In genomic region chr10:104589871-104590270, GRCh38 we compare ENCODE assay signal across 21 cellular contexts. TPM values are rescaled to one million over a fixed set of nuclear protein-coding genes. Genes with fewer than 3 reads are reported as not detected.
DNase-seq lines count a peak whose midpoint lies in the region; TF ChIP-seq lines count a peak whose summit lies in the region.
"Had no signal": no experiment of that assay in that cellular context is flagged by ENCODE, and none has a peak within 500 bp of the region (broad histone marks: within the 10 kb centered on the region; RNA-seq: fewer than 3 reads in every experiment).

No MANE protein-coding gene starts in this region.

- intact Hi-C loops in activated T-helper 2 cell treated with anti-CD3 and anti-CD28 coated beads, Interferon-gamma antibody, Interleukin-2, Interleukin-4, amounts not matched to agents 10 μg/mL and 5 μg/mL and 100 μg/mL, durations not matched to agents 14 hours and 24 hours and 36 hours (cut with micrococcal nuclease) = no loop called here
- intact Hi-C loops in CD14-positive monocyte (cut with micrococcal nuclease) (no loop called here), vagina (cut with DNase I) (no loop called here)

- H3K27ac Mint-ChIP-seq in activated T-helper 2 cell treated with anti-CD3 and anti-CD28 coated beads, Interferon-gamma antibody, Interleukin-2, Interleukin-4, amounts not matched to agents 10 μg/mL and 5 μg/mL and 100 μg/mL, durations not matched to agents 14 hours and 24 hours and 36 hours = no peak overlapping the region
- no peak overlapping the region for H3K27ac Mint-ChIP-seq in CD14-positive monocyte
- H3K27ac Mint-ChIP-seq: activated CD4-positive, alpha-beta T cell treated with anti-CD3 and anti-CD28 coated beads, Interleukin-2, amount 10 ng/mL, durations not matched to agents 24 days and 14 days; activated T-cell treated with anti-CD3 and anti-CD28 coated beads, Interleukin-2, amount 50 U/mL, for 72 hours; T-helper 17 cell had no signal

- no peaks in the 10 kb centered on the region for H3K4me1 ChIP-seq in vagina
- H3K4me1 ChIP-seq: Peyer's patch, upper lobe of right lung had no signal

- H3K36me3 Mint-ChIP-seq in activated T-helper 2 cell treated with anti-CD3 and anti-CD28 coated beads, Interferon-gamma antibody, Interleukin-2, Interleukin-4, amounts not matched to agents 10 μg/mL and 5 μg/mL and 100 μg/mL, durations not matched to agents 14 hours and 24 hours and 36 hours (ENCODE audit: low read depth) = no peaks in the 10 kb centered on the region
- no peaks in the 10 kb centered on the region for H3K36me3 Mint-ChIP-seq in CD14-positive monocyte
- H3K36me3 Mint-ChIP-seq: naive thymus-derived CD8-positive, alpha-beta T cell had no signal

- no peak overlapping the region for H3K4me3 Mint-ChIP-seq in activated T-helper 2 cell treated with anti-CD3 and anti-CD28 coated beads, Interferon-gamma antibody, Interleukin-2, Interleukin-4, amounts not matched to agents 10 μg/mL and 5 μg/mL and 100 μg/mL, durations not matched to agents 14 hours and 24 hours and 36 hours (ENCODE audit: low read depth)
- H3K4me3 Mint-ChIP-seq in CD14-positive monocyte = no peak overlapping the region
- H3K4me3 Mint-ChIP-seq: activated CD4-positive, alpha-beta T cell treated with anti-CD3 and anti-CD28 coated beads, Interleukin-2, amount 10 ng/mL, durations not matched to agents 24 days and 14 days; activated T-cell treated with anti-CD3 and anti-CD28 coated beads, Interleukin-2, amount 50 U/mL, for 72 hours; naive thymus-derived CD8-positive, alpha-beta T cell; T-helper 17 cell had no signal

- no peak for TF ChIP-seq POLR2A in vagina (IDR thresholded peaks at IDR 0.05)

- H3K9me3 Mint-ChIP-seq in activated T-helper 2 cell treated with anti-CD3 and anti-CD28 coated beads, Interferon-gamma antibody, Interleukin-2, Interleukin-4, amounts not matched to agents 10 μg/mL and 5 μg/mL and 100 μg/mL, durations not matched to agents 14 hours and 24 hours and 36 hours = no peaks in the 10 kb centered on the region
- peaks cover 0 to 1% (median 0%) of the 10 kb centered on the region in 7 donors for H3K9me3 Mint-ChIP-seq in CD14-positive monocyte
- H3K9me3 Mint-ChIP-seq: activated CD4-positive, alpha-beta T cell treated with anti-CD3 and anti-CD28 coated beads, Interleukin-2, amount 10 ng/mL, durations not matched to agents 24 days and 14 days; activated T-cell treated with anti-CD3 and anti-CD28 coated beads, Interleukin-2, amount 50 U/mL, for 72 hours; naive thymus-derived CD8-positive, alpha-beta T cell had no signal

- no peak for TF ChIP-seq CTCF in AG10803 (conservative IDR thresholded peaks at IDR 0.05; ENCODE audit: low read length)
- no peak for TF ChIP-seq CTCF in CD14-positive monocyte (IDR thresholded peaks at IDR 0.05)
- no peak for TF ChIP-seq CTCF in vagina (IDR thresholded peaks at IDR 0.05)

- no peak overlapping the region for H3K27ac ChIP-seq in vagina
- H3K27ac ChIP-seq: dorsolateral prefrontal cortex, Peyer's patch, upper lobe of right lung had no signal

- peak; percentile 69 for DNase-seq in AG10803 (ENCODE audit: low read depth)
- DNase-seq in LoVo (ENCODE audit: low spot score) = peak; percentile 32
- peak; percentile 65 for DNase-seq in astrocyte of the hippocampus (ENCODE audit: low read depth, low spot score)
- peak; percentile 89 for DNase-seq in islet precursor cell
- no peak for DNase-seq in activated T-helper 2 cell treated with anti-CD3 and anti-CD28 coated beads, Interferon-gamma antibody, Interleukin-2, Interleukin-4, amounts not matched to agents 10 μg/mL and 5 μg/mL and 100 μg/mL, durations not matched to agents 14 hours and 24 hours and 36 hours (ENCODE audit: low spot score)
- DNase-seq in CD14-positive monocyte (ENCODE audit: low spot score) = no peak
- DNase-seq in stimulated activated naive CD4-positive, alpha-beta T cell treated with Interleukin-2 at 50 U/mL for 16 hours (lab: John Stamatoyannopoulos, UW) = no peak
- no peak for DNase-seq in vagina (ENCODE audit: extremely low spot score in 2 of 2)
- DNase-seq: activated T-cell treated with anti-CD3 and anti-CD28 coated beads, Interleukin-2, amount 50 U/mL, for 72 hours; amygdala; DND-41; dorsolateral prefrontal cortex; left cardiac atrium; MM.1S; naive thymus-derived CD8-positive, alpha-beta T cell; NCI-H2227 treated with DMSO at 0.1 percent for 48 hours; Peyer's patch; T-helper 17 cell; upper lobe of right lung had no signal

- peaks cover 4% of the 10 kb centered on the region for H3K4me1 Mint-ChIP-seq in activated T-helper 2 cell treated with anti-CD3 and anti-CD28 coated beads, Interferon-gamma antibody, Interleukin-2, Interleukin-4, amounts not matched to agents 10 μg/mL and 5 μg/mL and 100 μg/mL, durations not matched to agents 14 hours and 24 hours and 36 hours (ENCODE audit: low read depth)
- H3K4me1 Mint-ChIP-seq in CD14-positive monocyte = no peaks in the 10 kb centered on the region
- H3K4me1 Mint-ChIP-seq: activated CD4-positive, alpha-beta T cell treated with anti-CD3 and anti-CD28 coated beads, Interleukin-2, amount 10 ng/mL, durations not matched to agents 24 days and 14 days had no signal

- H3K4me3 ChIP-seq in AG10803 (ENCODE audit: low read length) = no peak overlapping the region
- H3K4me3 ChIP-seq in vagina = no peak overlapping the region
- H3K4me3 ChIP-seq: dorsolateral prefrontal cortex, Peyer's patch, upper lobe of right lung had no signal

- no peaks in the 10 kb centered on the region for H3K27me3 ChIP-seq in vagina
- H3K27me3 ChIP-seq: Peyer's patch, upper lobe of right lung had no signal

- H3K36me3 ChIP-seq in vagina = no peaks in the 10 kb centered on the region
- H3K36me3 ChIP-seq: Peyer's patch, upper lobe of right lung had no signal

- peaks cover 14% of the 10 kb centered on the region for H3K27me3 Mint-ChIP-seq in activated T-helper 2 cell treated with anti-CD3 and anti-CD28 coated beads, Interferon-gamma antibody, Interleukin-2, Interleukin-4, amounts not matched to agents 10 μg/mL and 5 μg/mL and 100 μg/mL, durations not matched to agents 14 hours and 24 hours and 36 hours (ENCODE audit: low read depth)
- H3K27me3 Mint-ChIP-seq in CD14-positive monocyte (ENCODE audit: low read depth in 3 of 3) = peaks cover 9 to 12% (median 9%) of the 10 kb centered on the region in 3 donors

- H3K9me3 ChIP-seq in vagina = no peaks in the 10 kb centered on the region
- H3K9me3 ChIP-seq: Peyer's patch, upper lobe of right lung had no signal

RNA-seq across cellular contexts. Expression of gene SORCS3, which starts 51.2 kb away (rescaled TPM):
- not detected in 2 replicates for total RNA-seq in activated T-helper 2 cell treated with anti-CD3 and anti-CD28 coated beads, Interferon-gamma antibody, Interleukin-2, Interleukin-4, amounts not matched to agents 10 μg/mL and 5 μg/mL and 100 μg/mL, durations not matched to agents 14 hours and 24 hours and 36 hours
- polyA plus RNA-seq in CD14-positive monocyte = not detected
- total RNA-seq in vagina = 0.25 TPM
- total RNA-seq: activated CD4-positive, alpha-beta T cell treated with anti-CD3 and anti-CD28 coated beads, Interleukin-2, amount 10 ng/mL, durations not matched to agents 24 days and 14 days; activated T-cell treated with anti-CD3 and anti-CD28 coated beads, Interleukin-2, amount 50 U/mL, for 72 hours; left cardiac atrium; naive thymus-derived CD8-positive, alpha-beta T cell; upper lobe of right lung had no signal
- polyA plus RNA-seq: BJ had no signal

Comparison
In these comparisons a context has a peak if more than half of its experiments do, and no peak if none do; other contexts are left out.
1. DNase-seq: peak in AG10803 (single experiment), LoVo (single experiment), astrocyte of the hippocampus (single experiment) and islet precursor cell (single experiment); none in activated T-helper 2 cell treated with anti-CD3 and anti-CD28 coated beads, Interferon-gamma antibody, Interleukin-2, Interleukin-4, amounts not matched to agents 10 μg/mL and 5 μg/mL and 100 μg/mL, durations not matched to agents 14 hours and 24 hours and 36 hours (single experiment), CD14-positive monocyte (single experiment), stimulated activated naive CD4-positive, alpha-beta T cell treated with Interleukin-2 at 50 U/mL for 16 hours (single experiment) and vagina (0 of 2).